In the genomic region with DNA sequence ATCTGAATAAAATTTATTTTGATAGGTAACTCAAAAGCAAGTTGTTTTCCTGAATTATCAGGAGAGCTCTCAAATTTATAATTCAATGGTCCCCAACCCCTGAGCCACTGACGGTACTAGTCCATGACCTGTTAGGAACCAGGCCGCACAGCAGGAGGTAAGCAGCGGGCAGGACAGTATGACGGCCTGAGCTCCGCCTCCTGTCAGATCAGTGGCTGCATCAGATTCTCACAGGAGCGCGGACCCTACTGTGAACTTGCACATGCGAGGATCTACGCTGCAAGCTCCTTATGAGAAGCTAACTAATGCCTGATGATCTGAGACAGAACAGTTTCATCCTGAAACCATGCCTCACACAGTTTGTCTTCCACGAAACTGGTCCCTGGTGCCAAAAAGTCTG, we compare ENCODE assay signal across 1 cellular context.
TF ChIP-seq lines count a peak whose summit lies in the region.

No MANE protein-coding gene starts in this region.

TF ChIP-seq in IMR-90, 13 proteins besides CTCF, POLR2A, EP300 and RAD21 (continued from another document):
- TF ChIP-seq USF2 (IDR thresholded peaks at IDR 0.05; ENCODE audit: low read depth, low read length) (no peak), NFE2L2 (IDR thresholded peaks at IDR 0.05; ENCODE audit: low read depth, low read length) (no peak), BHLHE40 (IDR thresholded peaks at IDR 0.05; ENCODE audit: low read depth, low read length) (no peak), MAFK (IDR thresholded peaks at IDR 0.05; ENCODE audit: low read depth, low read length) (no peak), FOS (IDR thresholded peaks at IDR 0.05; ENCODE audit: low read depth, low read length) (no peak), SMC3 (IDR thresholded peaks at IDR 0.05; ENCODE audit: low read depth, low read length) (no peak), ELK1 (IDR thresholded peaks at IDR 0.05; ENCODE audit: borderline replicate concordance, low read depth, low read length) (no peak)
